8 cellular contexts compared by ENCODE assay signal in genomic region chr14:75278422-75279152, GRCh38. TPM values are rescaled to one million over a fixed set of nuclear protein-coding genes. Genes with fewer than 3 reads are reported as not detected.
DNase-seq lines count a peak whose midpoint lies in the region; ATAC-seq and TF ChIP-seq lines count a peak whose summit lies in the region.

Gene FOS (plus strand): TSS chr14:75278828. CDS start chr14:75278983, 155 bp downstream.

- H3K27me3 ChIP-seq in KMS-11 (ENCODE audit: insufficient read depth, low read depth) (peaks cover 4% of the 10 kb centered on the region; the same call in 1 of the 2 replicates), muscle layer of colon (ENCODE audit: control insufficient read depth in 1 of 2, insufficient read depth in 2 of 2, low read length in 2 of 2) (no peaks in the 10 kb centered on the region)

- H3K9me3 ChIP-seq in muscle layer of colon (ENCODE audit: low read length) = no peaks in the 10 kb centered on the region

- no peaks in the 10 kb centered on the region for H3K79me2 ChIP-seq in KMS-11 (ENCODE audit: insufficient read depth, low read depth)

- H3K4me2 ChIP-seq in KMS-11 = peak within 1 kb of the TSS; percentile 97

- H3K27me3 Mint-ChIP-seq in activated T-cell treated with anti-CD3 and anti-CD28 coated beads, Interleukin-2, amount 50 U/mL, for 4 hours (ENCODE audit: low read depth) = peaks cover 13% of the 10 kb centered on the region

- H3K9ac ChIP-seq in KMS-11 (peak within 1 kb of the TSS; percentile 92), muscle layer of colon (ENCODE audit: low read length) (peak within 1 kb of the TSS; percentile 94)

- peak within 1 kb of the TSS; percentile 90 for H3K27ac ChIP-seq in KMS-11
- peak within 1 kb of the TSS; percentile 99 for H3K27ac ChIP-seq in muscle layer of colon (ENCODE audit: low read depth, low read length)

- H3K4me1 Mint-ChIP-seq in activated T-cell treated with anti-CD3 and anti-CD28 coated beads, Interleukin-2, amount 50 U/mL, for 4 hours (ENCODE audit: low read depth) = peaks cover 63% of the 10 kb centered on the region

- no peaks in the 10 kb centered on the region for H3K9me3 Mint-ChIP-seq in activated T-cell treated with anti-CD3 and anti-CD28 coated beads, Interleukin-2, amount 50 U/mL, for 4 hours

- no peak within 1 kb of the TSS for H3K4me3 ChIP-seq in KMS-11 (IDR thresholded peaks at IDR 0.05; ENCODE audit: insufficient read depth, low read depth, low read length)
- peak within 1 kb of the TSS; percentile 70 to 94 for H3K4me3 ChIP-seq in muscle layer of colon (ENCODE audit: low read depth in 1 of 2, low read length in 2 of 2)

- no peak for TF ChIP-seq CTCF in KMS-11 (conservative IDR thresholded peaks at IDR 0.05; ENCODE audit: low read depth, low read length)

- H4K20me1 ChIP-seq in KMS-11 (ENCODE audit: insufficient read depth) = no peaks in the 10 kb centered on the region

- DNase-seq in DMS53 treated with DMSO at 0.1 percent for 48 hours (lab: John Stamatoyannopoulos, UW; ENCODE audit: unreplicated experiment) = peak; percentile 73
- peak; percentile 86 for DNase-seq in activated T-cell treated with anti-CD3 and anti-CD28 coated beads, Interleukin-2, amount 50 U/mL, for 4 hours
- peak; percentile 78 to 83 for DNase-seq in stimulated activated CD8-positive, alpha-beta memory T cell treated with anti-CD3 and anti-CD28 coated beads, Interleukin-7, amount 100 ng/mL, for 1 hour (ENCODE audit: low read depth in 2 of 2)

- peak; percentile 68 for ATAC-seq in GM21737 (IDR thresholded peaks at IDR 0.05; ENCODE audit: unreplicated experiment)
- ATAC-seq in activated T-cell treated with anti-CD3 and anti-CD28 coated beads, Interleukin-2, amount 50 U/mL, for 4 hours = peak; percentile 87 to 89
- ATAC-seq in esophagus mucosa = peak; percentile 77

- H3K4me1 ChIP-seq in KMS-11 (ENCODE audit: low read depth, poor library complexity, severe bottlenecking) (peaks cover 7% of the 10 kb centered on the region), muscle layer of colon (ENCODE audit: insufficient read depth, low read length) (peaks cover 33% of the 10 kb centered on the region)

- no peaks in the 10 kb centered on the region for H3K36me3 ChIP-seq in KMS-11 (ENCODE audit: insufficient read depth)
- H3K36me3 ChIP-seq in muscle layer of colon (ENCODE audit: insufficient read depth, low read length) = peaks cover 25% of the 10 kb centered on the region

- H3K4me3 Mint-ChIP-seq in activated T-cell treated with anti-CD3 and anti-CD28 coated beads, Interleukin-2, amount 50 U/mL, for 4 hours = peak within 1 kb of the TSS; percentile 92

- H2AFZ ChIP-seq in KMS-11 (ENCODE audit: low read depth) = peak within 1 kb of the TSS; percentile 86

- peaks cover 16% of the 10 kb centered on the region for H3K36me3 Mint-ChIP-seq in activated T-cell treated with anti-CD3 and anti-CD28 coated beads, Interleukin-2, amount 50 U/mL, for 4 hours (ENCODE audit: insufficient read depth)

TF ChIP-seq in PFSK-1, 5 proteins besides CTCF, POLR2A, EP300 and RAD21:
- TF ChIP-seq TAF1 (IDR thresholded peaks at IDR 0.05; ENCODE audit: borderline replicate concordance, insufficient read depth, low read length) (peak; percentile 89), SIN3A (IDR thresholded peaks at IDR 0.05; ENCODE audit: borderline replicate concordance, insufficient read depth, low read length) (0 out of 2 replicates have a peak, but pooled peaks have one; percentile 62), FOXP2 (optimal IDR thresholded peaks at IDR 0.05; ENCODE audit: borderline replicate concordance, extremely low read depth, extremely low read length, insufficient read depth) (no peak), POLR2AphosphoS5 (IDR thresholded peaks at IDR 0.05; ENCODE audit: low read depth, low read length) (peak; percentile 96)
- TF ChIP-seq, protein P1, sequence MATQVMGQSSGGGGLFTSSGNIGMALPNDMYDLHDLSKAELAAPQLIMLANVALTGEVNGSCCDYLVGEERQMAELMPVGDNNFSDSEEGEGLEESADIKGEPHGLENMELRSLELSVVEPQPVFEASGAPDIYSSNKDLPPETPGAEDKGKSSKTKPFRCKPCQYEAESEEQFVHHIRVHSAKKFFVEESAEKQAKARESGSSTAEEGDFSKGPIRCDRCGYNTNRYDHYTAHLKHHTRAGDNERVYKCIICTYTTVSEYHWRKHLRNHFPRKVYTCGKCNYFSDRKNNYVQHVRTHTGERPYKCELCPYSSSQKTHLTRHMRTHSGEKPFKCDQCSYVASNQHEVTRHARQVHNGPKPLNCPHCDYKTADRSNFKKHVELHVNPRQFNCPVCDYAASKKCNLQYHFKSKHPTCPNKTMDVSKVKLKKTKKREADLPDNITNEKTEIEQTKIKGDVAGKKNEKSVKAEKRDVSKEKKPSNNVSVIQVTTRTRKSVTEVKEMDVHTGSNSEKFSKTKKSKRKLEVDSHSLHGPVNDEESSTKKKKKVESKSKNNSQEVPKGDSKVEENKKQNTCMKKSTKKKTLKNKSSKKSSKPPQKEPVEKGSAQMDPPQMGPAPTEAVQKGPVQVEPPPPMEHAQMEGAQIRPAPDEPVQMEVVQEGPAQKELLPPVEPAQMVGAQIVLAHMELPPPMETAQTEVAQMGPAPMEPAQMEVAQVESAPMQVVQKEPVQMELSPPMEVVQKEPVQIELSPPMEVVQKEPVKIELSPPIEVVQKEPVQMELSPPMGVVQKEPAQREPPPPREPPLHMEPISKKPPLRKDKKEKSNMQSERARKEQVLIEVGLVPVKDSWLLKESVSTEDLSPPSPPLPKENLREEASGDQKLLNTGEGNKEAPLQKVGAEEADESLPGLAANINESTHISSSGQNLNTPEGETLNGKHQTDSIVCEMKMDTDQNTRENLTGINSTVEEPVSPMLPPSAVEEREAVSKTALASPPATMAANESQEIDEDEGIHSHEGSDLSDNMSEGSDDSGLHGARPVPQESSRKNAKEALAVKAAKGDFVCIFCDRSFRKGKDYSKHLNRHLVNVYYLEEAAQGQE (IDR thresholded peaks at IDR 0.05; ENCODE audit: insufficient read depth in 1 of 2, low read depth in 2 of 2, low read length in 2 of 2) = no peak

RNA-seq across cellular contexts. Expression of gene FOS, which starts in this region (rescaled TPM):
- polyA plus RNA-seq in PFSK-1 (2012; ENCODE audit: insufficient read length, low read depth) = 52.1 TPM
- 10 to 100 TPM; 16.8 to 19.5 (median 18.1) TPM for total RNA-seq in activated T-cell treated with anti-CD3 and anti-CD28 coated beads, Interleukin-2, amount 50 U/mL, for 4 hours
- 125 TPM for total RNA-seq in esophagus mucosa
